In genomic region chr19:411723-412355, GRCh38 we compare ENCODE assay signal across 22 cellular contexts. TPM values are rescaled to one million over a fixed set of nuclear protein-coding genes. Genes with fewer than 3 reads are reported as not detected.
DNase-seq lines count a peak whose midpoint lies in the region; ATAC-seq and TF ChIP-seq lines count a peak whose summit lies in the region.
"Had no signal": no experiment of that assay in that cellular context is flagged by ENCODE, and none has a peak within 500 bp of the region (broad histone marks: within the 10 kb centered on the region; RNA-seq: fewer than 3 reads in every experiment).

No MANE protein-coding gene starts in this region.

- no peak for TF ChIP-seq CTCF in right atrium auricular region (IDR thresholded peaks at IDR 0.05)
- TF ChIP-seq CTCF in endodermal cell (conservative IDR thresholded peaks at IDR 0.05): no peak
- TF ChIP-seq CTCF in neural progenitor cell (IDR thresholded peaks at IDR 0.05): no peak

- H3K4me3 ChIP-seq in right atrium auricular region: no peak overlapping the region
- no peak overlapping the region for H3K4me3 ChIP-seq in endodermal cell (ENCODE audit: low read length)
- H3K4me3 ChIP-seq in neural progenitor cell: no peak overlapping the region
- no peak overlapping the region for H3K4me3 ChIP-seq in aorta (ENCODE audit: low read length in 2 of 2)
- H3K4me3 ChIP-seq: BLaER1, dorsolateral prefrontal cortex, smooth muscle cell had no signal

- H3K9ac ChIP-seq in endodermal cell (ENCODE audit: extremely low read depth, low read length, poor library complexity, severe bottlenecking): no peak overlapping the region
- H3K9ac ChIP-seq in neural progenitor cell: no peak overlapping the region
- H3K9ac ChIP-seq: BLaER1, KMS-11 had no signal

- H3K36me3 ChIP-seq in right atrium auricular region: no peaks in the 10 kb centered on the region
- no peaks in the 10 kb centered on the region for H3K36me3 ChIP-seq in endodermal cell (ENCODE audit: control insufficient read depth, insufficient read depth, low read length)
- no peaks in the 10 kb centered on the region for H3K36me3 ChIP-seq in neural progenitor cell
- H3K36me3 ChIP-seq in aorta (ENCODE audit: control insufficient read depth in 1 of 2, insufficient read depth in 2 of 2, low read length in 1 of 2): no peaks in the 10 kb centered on the region
- H3K36me3 ChIP-seq: BLaER1 had no signal

- no peak overlapping the region for H3K4me3 Mint-ChIP-seq in endodermal cell
- peak overlapping the region; percentile 63 for H3K4me3 Mint-ChIP-seq in neural progenitor cell
- H3K4me3 Mint-ChIP-seq: central memory CD8-positive, alpha-beta T cell; neural crest cell; stimulated activated effector memory CD8-positive, alpha-beta T cell treated with anti-CD3 and anti-CD28 coated beads, Interleukin-12 subunit alpha, Interleukin-12 subunit beta, amount 100 ng/mL, for 72 hours had no signal

- H3F3A ChIP-seq in neural progenitor cell (ENCODE audit: low read depth): peaks cover 18% of the 10 kb centered on the region

- H3K27me3 Mint-ChIP-seq in endodermal cell (ENCODE audit: insufficient read depth) (peaks cover 10% of the 10 kb centered on the region), neural progenitor cell (ENCODE audit: insufficient read depth, low read depth) (peaks cover 6% of the 10 kb centered on the region)

- H3K27ac ChIP-seq in right atrium auricular region (no peak overlapping the region), endodermal cell (ENCODE audit: low read depth, low read length) (no peak overlapping the region), neural progenitor cell (no peak overlapping the region), aorta (ENCODE audit: low read depth in 1 of 2, low read length in 2 of 2) (no peak overlapping the region)
- H3K27ac ChIP-seq: BLaER1, epithelial cell of prostate, KMS-11 had no signal

- peaks cover 8% of the 10 kb centered on the region for H3K4me1 Mint-ChIP-seq in endodermal cell
- H3K4me1 Mint-ChIP-seq in neural progenitor cell: peaks cover 15% of the 10 kb centered on the region

- H3K36me3 Mint-ChIP-seq in endodermal cell (ENCODE audit: low read depth): no peaks in the 10 kb centered on the region
- no peaks in the 10 kb centered on the region for H3K36me3 Mint-ChIP-seq in neural progenitor cell
- H3K36me3 Mint-ChIP-seq: stimulated activated effector memory CD8-positive, alpha-beta T cell treated with anti-CD3 and anti-CD28 coated beads, Interleukin-12 subunit alpha, Interleukin-12 subunit beta, amount 100 ng/mL, for 72 hours had no signal

- intact Hi-C loops in Right ventricle myocardium inferior (cut with DNase I): no loop called here
- intact Hi-C loops in aorta (cut with DNase I): no loop called here

- H3K79me2 ChIP-seq in neural progenitor cell (ENCODE audit: low read depth): no peaks in the 10 kb centered on the region

- no peaks in the 10 kb centered on the region for H4K20me1 ChIP-seq in neural progenitor cell (ENCODE audit: low read depth)
- H4K20me1 ChIP-seq: BLaER1 had no signal

- peak; percentile 32 for DNase-seq in Right ventricle myocardium inferior (ENCODE audit: missing footprints)
- DNase-seq in right atrium auricular region (ENCODE audit: low spot score): no peak
- DNase-seq in endodermal cell: peak; percentile 56
- no peak for DNase-seq in neural progenitor cell (ENCODE audit: low spot score)
- DNase-seq in aorta: peak; percentile 34 to 66
- no peak for DNase-seq in effector CD8-positive, alpha-beta T cell (lab: John Stamatoyannopoulos, UW)
- DNase-seq in AML-193 (lab: John Stamatoyannopoulos, UW): no peak
- DNase-seq: midbrain; NCI-H1694 treated with DMSO at 0.1 percent for 48 hours; stimulated activated CD4-positive, alpha-beta T cell treated with anti-CD3 and anti-CD28 coated beads, Interleukin-2, amount 100 ng/mL, for 48 hours had no signal

- H3K27ac Mint-ChIP-seq in endodermal cell (no peak overlapping the region), neural progenitor cell (no peak overlapping the region)
- H3K27ac Mint-ChIP-seq: activated T-helper 2 cell treated with anti-CD3 and anti-CD28 coated beads, Interferon-gamma antibody, Interleukin-2, Interleukin-4, amounts not matched to agents 10 μg/mL and 5 μg/mL and 100 μg/mL, durations not matched to agents 14 hours and 24 hours and 36 hours; stimulated activated effector memory CD8-positive, alpha-beta T cell treated with anti-CD3 and anti-CD28 coated beads, Interleukin-12 subunit alpha, Interleukin-12 subunit beta, amount 100 ng/mL, for 72 hours had no signal

- ATAC-seq in Right ventricle myocardium inferior (no peak), aorta (ENCODE audit: low FRiP score) (no peak), GM18502 (IDR thresholded peaks at IDR 0.05; ENCODE audit: poor library complexity, unreplicated experiment) (no peak)
- ATAC-seq: left ventricle myocardium superior; stimulated activated effector memory CD8-positive, alpha-beta T cell treated with anti-CD3 and anti-CD28 coated beads, Interleukin-12 subunit alpha, Interleukin-12 subunit beta, amount 100 ng/mL, for 72 hours had no signal

- H3K9me3 ChIP-seq in right atrium auricular region (no peaks in the 10 kb centered on the region), endodermal cell (ENCODE audit: control insufficient read depth, low read length) (no peaks in the 10 kb centered on the region), neural progenitor cell (ENCODE audit: low read depth) (no peaks in the 10 kb centered on the region), aorta (ENCODE audit: control insufficient read depth, low read length) (no peaks in the 10 kb centered on the region)
- H3K9me3 ChIP-seq: BLaER1 had no signal

- H2AFZ ChIP-seq in neural progenitor cell (replicated peaks): no peak overlapping the region

- H3K4me1 ChIP-seq in right atrium auricular region (peaks cover 0 to 21% of the 10 kb centered on the region in 2 donors), endodermal cell (ENCODE audit: control insufficient read depth, insufficient read depth, low read length) (no peaks in the 10 kb centered on the region), neural progenitor cell (peaks cover 23% of the 10 kb centered on the region), aorta (ENCODE audit: control insufficient read depth in 1 of 2, insufficient read depth in 2 of 2, low read length in 2 of 2) (no peaks in the 10 kb centered on the region)

- H3K9me3 Mint-ChIP-seq in endodermal cell (no peaks in the 10 kb centered on the region), neural progenitor cell (peaks cover 2% of the 10 kb centered on the region)
- H3K9me3 Mint-ChIP-seq: activated T-helper 2 cell treated with anti-CD3 and anti-CD28 coated beads, Interferon-gamma antibody, Interleukin-2, Interleukin-4, amounts not matched to agents 10 μg/mL and 5 μg/mL and 100 μg/mL, durations not matched to agents 14 hours and 24 hours and 36 hours; central memory CD8-positive, alpha-beta T cell; neural crest cell; stimulated activated effector memory CD8-positive, alpha-beta T cell treated with anti-CD3 and anti-CD28 coated beads, Interleukin-12 subunit alpha, Interleukin-12 subunit beta, amount 100 ng/mL, for 72 hours had no signal

- peaks cover 0 to 11% of the 10 kb centered on the region in 2 donors for H3K27me3 ChIP-seq in right atrium auricular region
- H3K27me3 ChIP-seq in endodermal cell (ENCODE audit: control insufficient read depth, insufficient read depth, low read length, poor library complexity, severe bottlenecking): peaks cover 11% of the 10 kb centered on the region
- peaks cover 16% of the 10 kb centered on the region for H3K27me3 ChIP-seq in neural progenitor cell
- H3K27me3 ChIP-seq in aorta (ENCODE audit: control insufficient read depth in 1 of 2, insufficient read depth in 2 of 2, low read length in 1 of 2): no peaks in the 10 kb centered on the region

- peak overlapping the region; percentile 41 for H3K4me2 ChIP-seq in neural progenitor cell
- H3K4me2 ChIP-seq: BLaER1, KMS-11, smooth muscle cell had no signal

- 78 to 89% methylated on average over 12 to 13 of the region's 13 CpGs for WGBS in endodermal cell (ENCODE audit: insufficient coverage in 1 of 2, insufficient read length in 1 of 2), 2 experiments
- 53 to 58% methylated on average over 13 of the region's 13 CpGs for WGBS in aorta, 2 donors

RNA-seq across cellular contexts. Expression of gene C2CD4C, which starts 2.9 kb away (rescaled TPM):
- total RNA-seq in Right ventricle myocardium inferior: 1.0 TPM
- total RNA-seq in right atrium auricular region: under 1 TPM; 0.26 to 0.55 TPM
- total RNA-seq in endodermal cell: 10 to 100 TPM in 1 of 2 donors, 1 to 10 TPM in 1; 5.6 to 25.0 TPM
- polyA plus RNA-seq in endodermal cell (2013, experiment 1 of 2): 20.2 TPM
- 16.2 TPM for polyA plus RNA-seq in endodermal cell (2013, experiment 2 of 2)
- total RNA-seq in neural progenitor cell (ENCODE audit: low replicate concordance): 2.3 and 18.6 TPM in 2 replicates
- total RNA-seq in aorta: 1 to 10 TPM in 1 of 2 donors, under 1 TPM in 1; 0.88 to 1.1 TPM
- polyA plus RNA-seq in aorta: not detected

RNA-seq across cellular contexts. Expression of gene SHC2, which starts 49.0 kb away (rescaled TPM):
- total RNA-seq in Right ventricle myocardium inferior (10.7 TPM), right atrium auricular region (10 to 100 TPM in 1 of 2 donors, 1 to 10 TPM in 1; 9.6 to 26.8 TPM), endodermal cell (10 to 100 TPM; 56.5 to 93.0 TPM), neural progenitor cell (ENCODE audit: low replicate concordance) (3.2 and 15.9 TPM in 2 replicates), aorta (10 to 100 TPM in 1 of 2 donors, 1 to 10 TPM in 1; 9.7 to 31.4 TPM)
- polyA plus RNA-seq in endodermal cell (2013, experiment 1 of 2): 47.1 TPM
- 32.8 TPM for polyA plus RNA-seq in endodermal cell (2013, experiment 2 of 2)
- polyA plus RNA-seq in aorta: 10 to 100 TPM in 1 of 2 donors, 1 to 10 TPM in 1; 7.3 to 10.9 TPM
- total RNA-seq: activated T-helper 2 cell treated with anti-CD3 and anti-CD28 coated beads, Interferon-gamma antibody, Interleukin-2, Interleukin-4, amounts not matched to agents 10 μg/mL and 5 μg/mL and 100 μg/mL, durations not matched to agents 14 hours and 24 hours and 36 hours; T-helper 2 cell treated with Interferon-gamma antibody and Interleukin-4, amounts not matched to agents 100 ng/mL and 5 ng/mL, for 36 hours had no signal

Comparison
In these comparisons a context has a peak if more than half of its experiments do, and no peak if none do; other contexts are left out.
1. DNase-seq: peak in Right ventricle myocardium inferior (single experiment), endodermal cell (single experiment) and aorta (2 of 2); none in right atrium auricular region (single experiment), neural progenitor cell (single experiment), effector CD8-positive, alpha-beta T cell (single experiment) and AML-193 (0 of 2).